ENCODE assay signal across 8 cellular contexts in genomic region chr1:205658943-205659581, GRCh38. TPM values are rescaled to one million over a fixed set of nuclear protein-coding genes. Genes with fewer than 3 reads are reported as not detected.
DNase-seq lines count a peak whose midpoint lies in the region; ATAC-seq and TF ChIP-seq lines count a peak whose summit lies in the region.

No MANE protein-coding gene starts in this region.

- no peaks in the 10 kb centered on the region for H3K9me3 Mint-ChIP-seq in neural progenitor cell

- H3K27ac ChIP-seq in neural progenitor cell (no peak overlapping the region), substantia nigra (ENCODE audit: low read depth, low read length, poor library complexity, severe bottlenecking) (peak overlapping the region; percentile 80)

- peaks cover 44% of the 10 kb centered on the region for H3K4me1 Mint-ChIP-seq in neural progenitor cell

- peaks cover 3% of the 10 kb centered on the region for H3K27me3 Mint-ChIP-seq in neural progenitor cell (ENCODE audit: insufficient read depth, low read depth)

- H3K4me1 ChIP-seq in neural progenitor cell, result peaks cover 22% of the 10 kb centered on the region

- DNase-seq in Ammon's horn (ENCODE audit: low spot score), result peak; percentile 92
- peak; percentile 35 for DNase-seq in OCI-M2 (lab: John Stamatoyannopoulos, UW; ENCODE audit: unreplicated experiment)
- DNase-seq in activated T-cell treated with anti-CD3 and anti-CD28 coated beads, Interleukin-2, amount 50 U/mL, for 48 hours, result peak; percentile 84 to 86
- DNase-seq in fibroblast of mammary gland (ENCODE audit: low read depth), result peak; percentile 49
- peak; percentile 90 for DNase-seq in neural progenitor cell (ENCODE audit: low spot score)
- peak in 47 of 49 donors; percentile 40 to 94 (median 80) for DNase-seq in substantia nigra (lab: John Stamatoyannopoulos, UW)

- H3K4me3 ChIP-seq in fibroblast of mammary gland (ENCODE audit: control insufficient read depth, low read depth, low read length) (no peak overlapping the region), neural progenitor cell (no peak overlapping the region)

- H3K79me2 ChIP-seq in neural progenitor cell (ENCODE audit: low read depth), result no peaks in the 10 kb centered on the region

- no peak overlapping the region for H3K9ac ChIP-seq in neural progenitor cell

- no peak overlapping the region for H3K4me3 Mint-ChIP-seq in neural progenitor cell

- no peak overlapping the region for H3K4me2 ChIP-seq in neural progenitor cell

- H3K27ac Mint-ChIP-seq in neural progenitor cell, result no peak overlapping the region

- ATAC-seq in GM19023 (IDR thresholded peaks at IDR 0.05; ENCODE audit: unreplicated experiment) (peak; percentile 80), HG03565 (IDR thresholded peaks at IDR 0.05; ENCODE audit: unreplicated experiment) (peak; percentile 46)

- no peak overlapping the region for H2AFZ ChIP-seq in neural progenitor cell (replicated peaks)

- H3K27me3 ChIP-seq in neural progenitor cell, result no peaks in the 10 kb centered on the region

- H3K36me3 ChIP-seq in neural progenitor cell, result no peaks in the 10 kb centered on the region

- peak; percentile 80 for TF ChIP-seq CTCF in fibroblast of mammary gland (conservative IDR thresholded peaks at IDR 0.05; ENCODE audit: control insufficient read depth, insufficient read depth, low read depth, low read length)
- TF ChIP-seq CTCF in neural progenitor cell (IDR thresholded peaks at IDR 0.05), result peak; percentile 92

- peaks cover 3% of the 10 kb centered on the region for H4K20me1 ChIP-seq in neural progenitor cell (ENCODE audit: low read depth)

- peaks cover 16% of the 10 kb centered on the region for H3F3A ChIP-seq in neural progenitor cell (ENCODE audit: low read depth)

- H3K36me3 Mint-ChIP-seq in neural progenitor cell, result peaks cover 12% of the 10 kb centered on the region

- no peaks in the 10 kb centered on the region for H3K9me3 ChIP-seq in neural progenitor cell (ENCODE audit: low read depth)

RNA-seq across cellular contexts. Expression of gene SLC45A3, which starts 21.2 kb away (rescaled TPM):
- 5.1 and 8.9 TPM in 2 replicates for total RNA-seq in neural progenitor cell (ENCODE audit: low replicate concordance)

RNA-seq across cellular contexts. Expression of gene ELK4, which starts 27.3 kb away (rescaled TPM):
- 24.9 and 36.6 TPM in 2 replicates for total RNA-seq in neural progenitor cell (ENCODE audit: low replicate concordance)

Comparison
In these comparisons a context has a peak if more than half of its experiments do, and no peak if none do; other contexts are left out.
1. DNase-seq: peak in every context shown above with its lines; median percentile 92 in Ammon's horn; 90 in neural progenitor cell; 85 in activated T-cell treated with anti-CD3 and anti-CD28 coated beads, Interleukin-2, amount 50 U/mL, for 48 hours; 80 in substantia nigra; 49 in fibroblast of mammary gland; 35 in OCI-M2.